ENCODE assay signal across 10 cellular contexts in the genomic region with DNA sequence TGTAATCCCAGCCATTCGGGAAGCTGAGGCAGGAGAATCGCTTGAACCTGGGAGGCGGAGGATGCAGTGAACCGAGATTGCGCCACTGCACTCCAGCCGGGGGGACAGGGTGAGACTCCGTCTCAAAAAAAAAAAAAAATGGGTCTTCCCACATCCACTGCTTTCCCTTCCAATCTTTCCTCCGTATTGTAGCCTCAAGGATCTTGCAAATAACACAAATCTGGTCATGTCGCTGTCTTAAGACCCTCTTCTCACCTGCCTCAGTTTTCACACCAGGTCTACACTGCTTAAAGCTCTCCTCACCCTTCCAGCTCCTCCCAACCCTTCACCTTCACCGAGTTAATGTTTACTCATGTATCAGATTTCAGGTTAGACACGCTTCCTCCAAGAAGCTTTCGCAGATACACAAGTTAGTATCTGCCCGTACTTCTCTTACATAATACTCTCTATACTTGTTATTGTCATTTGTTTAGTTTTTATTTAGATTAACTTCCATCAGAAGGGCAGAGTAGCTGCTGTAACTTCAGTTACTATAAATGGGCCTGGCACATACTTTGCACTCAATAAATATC. TPM values are rescaled to one million over a fixed set of nuclear protein-coding genes. Genes with fewer than 3 reads are reported as not detected.
DNase-seq lines count a peak whose midpoint lies in the region; ATAC-seq and TF ChIP-seq lines count a peak whose summit lies in the region.
"Had no signal": no experiment of that assay in that cellular context is flagged by ENCODE, and none has a peak within 500 bp of the region (broad histone marks: within the 10 kb centered on the region; RNA-seq: fewer than 3 reads in every experiment).

No MANE protein-coding gene starts in this region.

- no peak for DNase-seq in IMR-90
- DNase-seq in naive thymus-derived CD4-positive, alpha-beta T cell: no peak
- no peak for DNase-seq in SK-N-DZ (ENCODE audit: low spot score)
- no peak for DNase-seq in adrenal gland
- no peak for DNase-seq in activated gamma-delta T cell treated with Interleukin-2 at 50 U/mL for 16 hours
- DNase-seq: activated naive CD8-positive, alpha-beta T cell treated with anti-CD3 and anti-CD28 coated beads, Interleukin-2, amount 50 U/mL, for 24 hours had no signal

- H3K4me3 ChIP-seq in BLaER1 (peak overlapping the region; percentile 91), IMR-90 (ENCODE audit: insufficient read depth, low read depth, low read length) (peak overlapping the region; percentile 73; the same call in 1 of the 2 replicates), ectodermal cell (ENCODE audit: insufficient read depth, low read depth, low read length) (peak overlapping the region; percentile 76), adrenal gland (peak overlapping the region in 1 of 4 donors; percentile 88)
- H3K4me3 ChIP-seq in naive thymus-derived CD4-positive, alpha-beta T cell (ENCODE audit: low read length): peak overlapping the region; percentile 94

- TF ChIP-seq CTCF in IMR-90 (conservative IDR thresholded peaks at IDR 0.05; ENCODE audit: low read depth, low read length) (no peak), adrenal gland (IDR thresholded peaks at IDR 0.05) (no peak)

- H4K5ac ChIP-seq in IMR-90 (ENCODE audit: low read depth, low read length): no peak overlapping the region; the same call in 1 of the 2 replicates

- H2AK9ac ChIP-seq in IMR-90 (replicated peaks; ENCODE audit: low read depth, low read length, poor library complexity): no peak overlapping the region

- H3K4me1 Mint-ChIP-seq in naive thymus-derived CD4-positive, alpha-beta T cell: peaks cover 0 to 18% (median 6%) of the 10 kb centered on the region in 7 donors
- H3K4me1 Mint-ChIP-seq: neural crest cell had no signal

- H2AK5ac ChIP-seq in IMR-90 (ENCODE audit: low read depth, low read length): no peak overlapping the region

- peak overlapping the region; percentile 4 for H3K23ac ChIP-seq in IMR-90 (ENCODE audit: low read depth, low read length)

- no peak overlapping the region for H3K27ac Mint-ChIP-seq in naive thymus-derived CD4-positive, alpha-beta T cell
- H3K27ac Mint-ChIP-seq: activated naive CD8-positive, alpha-beta T cell treated with anti-CD3 and anti-CD28 coated beads, Interleukin-2, amount 50 U/mL, for 24 hours had no signal

- no peak overlapping the region for H4K91ac ChIP-seq in IMR-90 (ENCODE audit: insufficient read depth, low read depth, low read length)

- H3K4me3 Mint-ChIP-seq in naive thymus-derived CD4-positive, alpha-beta T cell: no peak overlapping the region
- H3K4me3 Mint-ChIP-seq: activated naive CD8-positive, alpha-beta T cell treated with anti-CD3 and anti-CD28 coated beads, Interleukin-2, amount 50 U/mL, for 24 hours; neural crest cell had no signal

- no peak overlapping the region for H2BK5ac ChIP-seq in IMR-90 (ENCODE audit: low read depth, low read length, poor library complexity, severe bottlenecking)

- H3K9me1 ChIP-seq in IMR-90 (ENCODE audit: insufficient read depth, low read length): peaks cover 8% of the 10 kb centered on the region

- H3K4ac ChIP-seq in IMR-90 (ENCODE audit: low read depth, low read length): no peak overlapping the region

- H3K27ac ChIP-seq in BLaER1: no peak overlapping the region
- H3K27ac ChIP-seq in IMR-90 (ENCODE audit: insufficient read depth, low read length): no peak overlapping the region
- no peak overlapping the region for H3K27ac ChIP-seq in ectodermal cell (ENCODE audit: insufficient read depth, low read depth, low read length, poor library complexity, severe bottlenecking)
- no peak overlapping the region for H3K27ac ChIP-seq in naive thymus-derived CD4-positive, alpha-beta T cell (ENCODE audit: low read depth, low read length)
- H3K27ac ChIP-seq in adrenal gland: no peak overlapping the region

- H3K9me3 Mint-ChIP-seq in naive thymus-derived CD4-positive, alpha-beta T cell: no peaks in the 10 kb centered on the region
- H3K9me3 Mint-ChIP-seq: activated naive CD8-positive, alpha-beta T cell treated with anti-CD3 and anti-CD28 coated beads, Interleukin-2, amount 50 U/mL, for 24 hours; neural crest cell had no signal

- peaks cover 0 to 5% (median 0%) of the 10 kb centered on the region in 5 donors for H3K27me3 Mint-ChIP-seq in naive thymus-derived CD4-positive, alpha-beta T cell

- CTCF ChIA-PET in IMR-90 (lab: Yijun Ruan, JAX): interaction anchor here (0.7 kb wide), 1 partner anchor 115 kb away, joined by 7 read pairs; no protein-coding TSS in a partner anchor
- CTCF ChIA-PET in naive thymus-derived CD4-positive, alpha-beta T cell (lab: Charles Lee): no interaction called here

- no peak overlapping the region for H4K8ac ChIP-seq in IMR-90 (ENCODE audit: low read depth in 2 of 2, low read length in 2 of 2)

- ATAC-seq in IMR-90 (ENCODE audit: low read depth) (no peak), GM19395 (IDR thresholded peaks at IDR 0.05; ENCODE audit: unreplicated experiment) (no peak)
- no peak for ATAC-seq in naive thymus-derived CD4-positive, alpha-beta T cell
- ATAC-seq: activated naive CD8-positive, alpha-beta T cell treated with anti-CD3 and anti-CD28 coated beads, Interleukin-2, amount 50 U/mL, for 24 hours had no signal

- H3K27me3 ChIP-seq in BLaER1 (no peaks in the 10 kb centered on the region), IMR-90 (ENCODE audit: control insufficient read depth, insufficient read depth, low read length) (0 out of 2 replicates have a peak, but pooled peaks cover under 1% of the 10 kb centered on the region), ectodermal cell (ENCODE audit: control insufficient read depth, insufficient read depth, low read length, poor library complexity, severe bottlenecking) (no peaks in the 10 kb centered on the region), adrenal gland (no peaks in the 10 kb centered on the region)
- no peaks in the 10 kb centered on the region for H3K27me3 ChIP-seq in naive thymus-derived CD4-positive, alpha-beta T cell (ENCODE audit: control insufficient read depth in 2 of 2, insufficient read depth in 2 of 2, low read length in 2 of 2)

- POLR2A ChIA-PET in IMR-90 (lab: Charles Lee; ENCODE audit: unreplicated experiment): no interaction called here
- POLR2A ChIA-PET in naive thymus-derived CD4-positive, alpha-beta T cell (lab: Charles Lee): interaction anchor here (0.6 to 1.2 kb wide), 2 partner anchors 24 to 712 kb away, joined by 3 read pairs; a partner anchor contains a TSS

- peaks cover 23% of the 10 kb centered on the region for H3K36me3 ChIP-seq in BLaER1
- no peaks in the 10 kb centered on the region; the same call in 1 of the 2 replicates for H3K36me3 ChIP-seq in IMR-90 (ENCODE audit: control insufficient read depth, insufficient read depth, low read length)
- no peaks in the 10 kb centered on the region for H3K36me3 ChIP-seq in ectodermal cell (ENCODE audit: control insufficient read depth, insufficient read depth, low read length)
- H3K36me3 ChIP-seq in naive thymus-derived CD4-positive, alpha-beta T cell (ENCODE audit: control insufficient read depth in 2 of 3, insufficient read depth in 3 of 3, low read length in 3 of 3): peaks cover 0 to 7% (median 0%) of the 10 kb centered on the region in 3 experiments
- H3K36me3 ChIP-seq in adrenal gland (replicated peaks in 1 of 2): no peaks in the 10 kb centered on the region

- H3K79me1 ChIP-seq in IMR-90 (ENCODE audit: low read depth in 1 of 2, low read length in 2 of 2): peaks cover 13 to 33% of the 10 kb centered on the region in 2 experiments

- no peak overlapping the region for H2BK15ac ChIP-seq in IMR-90 (ENCODE audit: low read depth, low read length)

- H3K14ac ChIP-seq in IMR-90 (replicated peaks; ENCODE audit: low read depth, low read length): 0 out of 2 replicates have a peak overlapping the region, but pooled peaks have one; percentile 37

- H4K20me1 ChIP-seq in BLaER1 (peaks cover 54% of the 10 kb centered on the region), IMR-90 (ENCODE audit: insufficient read depth, low read length) (peaks cover 29% of the 10 kb centered on the region; the same call in 1 of the 2 replicates)

- H3K9ac ChIP-seq in BLaER1: peak overlapping the region; percentile 89; the same call in 1 of the 2 replicates
- H3K9ac ChIP-seq in IMR-90 (ENCODE audit: low read depth, low read length): no peak overlapping the region

- BruUV-seq in IMR-90 (replicated peaks; lab: Mats Ljungman, UMichigan): no TSS peak

- in situ Hi-C loops in IMR-90 (cut with MboI; ENCODE audit: low sequenced_read_pairs): no loop called here

- intact Hi-C loops in IMR-90 (cut with micrococcal nuclease) (loop anchor here (1.0 kb wide), 1 partner anchor 24 kb away; a partner anchor contains a TSS), adrenal gland (cut with DNase I) (no loop called here)
- intact Hi-C loops in naive thymus-derived CD4-positive, alpha-beta T cell (cut with micrococcal nuclease): loop anchor here (1.0 to 10.0 kb wide), 4 partner anchors 24 to 1490 kb away; a partner anchor contains a TSS

- H3K4me2 ChIP-seq in BLaER1 (peak overlapping the region; percentile 93), IMR-90 (ENCODE audit: low read depth, low read length) (peak overlapping the region; percentile 94)

- dilution Hi-C loops in IMR-90 (cut with HindIII; ENCODE audit: low sequenced_read_pairs, unreplicated experiment): no loop called here

- WGBS in IMR-90 (ENCODE audit: extremely low coverage in 2 of 2, insufficient read length in 1 of 2), 2 experiments: 95% methylated on average over 4 of the region's 13 CpGs; no CpG with 5 or more reads in 1 of the 2 experiments
- 84 to 85% methylated on average over 12 to 13 of the region's 13 CpGs for WGBS in ectodermal cell, 2 experiments
- 82 to 89% (median 85%) methylated on average over 13 of the region's 13 CpGs for WGBS in adrenal gland, 4 donors

- H3K56ac ChIP-seq in IMR-90 (ENCODE audit: extremely low read depth, insufficient read depth, low read length): no peak overlapping the region

- H2BK120ac ChIP-seq in IMR-90 (ENCODE audit: low read depth, low read length): no peak overlapping the region

- no peak overlapping the region for H3K18ac ChIP-seq in IMR-90 (ENCODE audit: low read depth, low read length)

- H3K36me3 Mint-ChIP-seq in naive thymus-derived CD4-positive, alpha-beta T cell: peaks cover 0 to 2% (median 0%) of the 10 kb centered on the region in 5 donors

- TF ChIP-seq POLR2A in IMR-90 (IDR thresholded peaks at IDR 0.05; ENCODE audit: low read depth, low read length) (no peak), adrenal gland (IDR thresholded peaks at IDR 0.05) (no peak)

- H2BK20ac ChIP-seq in IMR-90 (ENCODE audit: low read depth, low read length): no peak overlapping the region

- no peak for TF ChIP-seq RAD21 in IMR-90 (IDR thresholded peaks at IDR 0.05; ENCODE audit: low read length)

- H3K9me3 ChIP-seq in BLaER1: no peaks in the 10 kb centered on the region
- H3K9me3 ChIP-seq in IMR-90 (ENCODE audit: control insufficient read depth, insufficient read depth, low read length): no peaks in the 10 kb centered on the region
- H3K9me3 ChIP-seq in ectodermal cell (ENCODE audit: control insufficient read depth, low read length): no peaks in the 10 kb centered on the region
- H3K9me3 ChIP-seq in naive thymus-derived CD4-positive, alpha-beta T cell (ENCODE audit: control insufficient read depth in 2 of 3, low read length in 3 of 3): no peaks in the 10 kb centered on the region
- H3K9me3 ChIP-seq in adrenal gland (replicated peaks in 1 of 3): no peaks in the 10 kb centered on the region

- H3K4me1 ChIP-seq in BLaER1 (peaks cover 27% of the 10 kb centered on the region), IMR-90 (ENCODE audit: control insufficient read depth, insufficient read depth, low read length) (peaks cover 4% of the 10 kb centered on the region), ectodermal cell (ENCODE audit: control insufficient read depth, insufficient read depth, low read length) (no peaks in the 10 kb centered on the region), adrenal gland (replicated peaks in 1 of 2) (peaks cover 0 to 16% of the 10 kb centered on the region in 2 donors)
- peaks cover 10 to 17% of the 10 kb centered on the region in 2 donors for H3K4me1 ChIP-seq in naive thymus-derived CD4-positive, alpha-beta T cell (ENCODE audit: control insufficient read depth in 2 of 2, insufficient read depth in 2 of 2, low read length in 2 of 2)

- H2AFZ ChIP-seq in IMR-90 (replicated peaks; ENCODE audit: low read length, poor library complexity): no peak overlapping the region

RNA-seq across cellular contexts. Expression of a gene that starts 1.5 kb away (rescaled TPM):
- total RNA-seq in IMR-90 (2012; rRNA removed) (7.0 and 19.7 TPM in 2 replicates), adrenal gland (10 to 100 TPM in 6 of 8 donors, 1 to 10 TPM in 2; 5.7 to 18.8 (median 12.4) TPM)
- polyA plus RNA-seq in IMR-90 (2012; rRNA removed) (10.9 and 11.7 TPM in 2 replicates), adrenal gland (10 to 100 TPM; 11.1 to 34.5 (median 13.6) TPM)
- 3.4 and 4.6 TPM in 2 replicates for polyA plus RNA-seq in IMR-90 (2012; cell fraction: cytosol; rRNA removed)
- polyA plus RNA-seq in IMR-90 (2012; cell fraction: nucleus; rRNA removed; ENCODE audit: low replicate concordance): 0.59 and 4.0 TPM in 2 replicates
- polyA plus RNA-seq in ectodermal cell (2013, experiment 1 of 4): 15.8 TPM
- 16.3 TPM for polyA plus RNA-seq in ectodermal cell (2013, experiment 2 of 4)
- 16.7 TPM for polyA plus RNA-seq in ectodermal cell (2013, experiment 3 of 4)
- 17.3 TPM for polyA plus RNA-seq in ectodermal cell (2013, experiment 4 of 4)
- total RNA-seq in naive thymus-derived CD4-positive, alpha-beta T cell: 10 to 100 TPM in 1 of 5 experiments, 1 to 10 TPM in 4; 3.5 to 13.4 (median 8.8) TPM
- polyA plus RNA-seq in naive thymus-derived CD4-positive, alpha-beta T cell: 10 to 100 TPM; 12.6 to 20.7 TPM
- 17.9 and 18.6 TPM in 2 replicates for polyA plus RNA-seq in SK-N-DZ (2014; cell fraction: cytosol; rRNA removed)
- polyA plus RNA-seq in SK-N-DZ (2014; cell fraction: nucleus; rRNA removed): 7.5 and 11.7 TPM in 2 replicates

RNA-seq across cellular contexts. Expression of a gene that starts 24.3 kb away (rescaled TPM):
- 16.7 and 18.6 TPM in 2 replicates for total RNA-seq in IMR-90 (2012; rRNA removed)
- 7.2 TPM in 2 replicates for polyA plus RNA-seq in IMR-90 (2012; rRNA removed)
- polyA plus RNA-seq in IMR-90 (2012; cell fraction: cytosol; rRNA removed): 5.4 and 6.5 TPM in 2 replicates
- 2.3 and 11.3 TPM in 2 replicates for polyA plus RNA-seq in IMR-90 (2012; cell fraction: nucleus; rRNA removed; ENCODE audit: low replicate concordance)
- 86.0 TPM for polyA plus RNA-seq in ectodermal cell (2013, experiment 1 of 4)
- 95.4 TPM for polyA plus RNA-seq in ectodermal cell (2013, experiment 2 of 4)
- polyA plus RNA-seq in ectodermal cell (2013, experiment 3 of 4): 74.1 TPM
- polyA plus RNA-seq in ectodermal cell (2013, experiment 4 of 4): 79.0 TPM
- 10 to 100 TPM; 22.7 to 45.7 (median 38.0) TPM for total RNA-seq in naive thymus-derived CD4-positive, alpha-beta T cell
- 10 to 100 TPM; 45.6 to 58.7 TPM for polyA plus RNA-seq in naive thymus-derived CD4-positive, alpha-beta T cell
- polyA plus RNA-seq in SK-N-DZ (2014; cell fraction: cytosol; rRNA removed): 26.8 and 27.4 TPM in 2 replicates
- polyA plus RNA-seq in SK-N-DZ (2014; cell fraction: nucleus; rRNA removed): 17.3 and 25.3 TPM in 2 replicates
- 10 to 100 TPM; 26.9 to 91.1 (median 70.5) TPM for total RNA-seq in adrenal gland
- 100 to 1,000 TPM in 1 of 3 donors, 10 to 100 TPM in 2; 23.5 to 100 (median 42.0) TPM for polyA plus RNA-seq in adrenal gland

Comparison
In these comparisons a context has a peak if more than half of its experiments do, and no peak if none do; other contexts are left out.
1. intact Hi-C loops: an anchor here in IMR-90 (1.0 kb wide) and naive thymus-derived CD4-positive, alpha-beta T cell (1.0 to 10.0 kb wide); none called in adrenal gland.